Comparison of ENCODE assay signal across 1 cellular context in the genomic region with DNA sequence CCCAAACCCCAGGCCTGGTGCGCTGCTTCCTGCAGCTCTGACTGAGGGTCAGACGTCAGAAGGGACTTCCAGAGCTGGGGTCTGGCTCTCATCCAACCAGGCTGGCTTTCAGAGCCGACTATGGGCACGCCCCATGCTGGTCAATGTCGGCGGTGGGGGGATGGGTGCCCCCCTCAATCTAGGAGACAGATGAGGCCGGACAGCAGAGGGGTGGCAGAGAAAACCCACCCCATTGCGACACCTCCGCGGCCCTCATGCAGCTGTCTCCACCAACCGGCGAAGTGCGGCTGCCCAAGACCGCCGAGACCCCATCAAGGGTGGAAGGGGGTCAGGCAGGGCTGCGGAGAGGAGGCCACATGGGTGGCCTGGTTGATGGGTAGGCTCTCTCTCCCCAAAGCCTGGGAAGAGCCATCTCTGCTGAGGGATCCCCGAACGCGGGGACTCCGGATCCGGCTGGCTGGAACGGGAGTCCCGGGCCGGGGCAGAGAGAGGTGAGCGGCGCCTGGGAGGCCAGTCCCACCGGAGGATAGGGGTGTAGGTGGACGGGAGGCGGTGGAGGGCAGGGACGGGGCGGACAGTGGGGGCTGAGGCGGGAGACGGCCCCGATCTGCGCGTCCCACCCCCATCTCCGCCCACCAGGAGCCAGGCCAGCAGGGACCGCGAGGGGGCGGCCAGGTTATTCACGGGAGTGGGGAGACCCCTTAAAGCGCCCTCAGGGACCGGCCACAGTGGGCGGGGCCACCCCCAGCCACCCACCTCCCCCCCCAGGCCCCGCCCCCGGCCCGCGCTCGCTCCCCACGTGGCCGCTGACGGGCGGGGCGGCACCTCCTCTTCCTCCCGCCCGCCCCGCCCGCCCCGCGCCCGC.
A peak's percentile ranks its signal among the peaks of the same experiment; 100 is the strongest.
TF ChIP-seq lines count a peak whose summit lies in the region.

A gene (plus strand): TSS at position 864 of the 865 bp plus-strand sequence. CDS start 11,748 bp downstream, outside the sequence.

TF ChIP-seq in HepG2, 621 proteins besides CTCF, POLR2A, EP300 and RAD21 (continued from another document and continues in another):
- TF ChIP-seq, protein P1, sequence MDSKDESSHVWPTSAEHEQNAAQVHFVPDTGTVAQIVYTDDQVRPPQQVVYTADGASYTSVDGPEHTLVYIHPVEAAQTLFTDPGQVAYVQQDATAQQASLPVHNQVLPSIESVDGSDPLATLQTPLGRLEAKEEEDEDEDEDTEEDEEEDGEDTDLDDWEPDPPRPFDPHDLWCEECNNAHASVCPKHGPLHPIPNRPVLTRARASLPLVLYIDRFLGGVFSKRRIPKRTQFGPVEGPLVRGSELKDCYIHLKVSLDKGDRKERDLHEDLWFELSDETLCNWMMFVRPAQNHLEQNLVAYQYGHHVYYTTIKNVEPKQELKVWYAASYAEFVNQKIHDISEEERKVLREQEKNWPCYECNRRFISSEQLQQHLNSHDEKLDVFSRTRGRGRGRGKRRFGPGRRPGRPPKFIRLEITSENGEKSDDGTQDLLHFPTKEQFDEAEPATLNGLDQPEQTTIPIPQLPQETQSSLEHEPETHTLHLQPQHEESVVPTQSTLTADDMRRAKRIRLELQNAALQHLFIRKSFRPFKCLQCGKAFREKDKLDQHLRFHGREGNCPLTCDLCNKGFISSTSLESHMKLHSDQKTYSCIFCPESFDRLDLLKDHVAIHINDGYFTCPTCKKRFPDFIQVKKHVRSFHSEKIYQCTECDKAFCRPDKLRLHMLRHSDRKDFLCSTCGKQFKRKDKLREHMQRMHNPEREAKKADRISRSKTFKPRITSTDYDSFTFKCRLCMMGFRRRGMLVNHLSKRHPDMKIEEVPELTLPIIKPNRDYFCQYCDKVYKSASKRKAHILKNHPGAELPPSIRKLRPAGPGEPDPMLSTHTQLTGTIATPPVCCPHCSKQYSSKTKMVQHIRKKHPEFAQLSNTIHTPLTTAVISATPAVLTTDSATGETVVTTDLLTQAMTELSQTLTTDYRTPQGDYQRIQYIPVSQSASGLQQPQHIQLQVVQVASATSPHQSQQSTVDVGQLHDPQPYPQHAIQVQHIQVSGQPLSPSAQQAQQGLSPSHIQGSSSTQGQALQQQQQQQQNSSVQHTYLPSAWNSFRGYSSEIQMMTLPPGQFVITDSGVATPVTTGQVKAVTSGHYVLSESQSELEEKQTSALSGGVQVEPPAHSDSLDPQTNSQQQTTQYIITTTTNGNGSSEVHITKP (CRISPR knock-in tag; IDR thresholded peaks at IDR 0.05; ENCODE audit: low read depth): peak; percentile 95
- TF ChIP-seq KDM1A (CRISPR knock-in tag; IDR thresholded peaks at IDR 0.05) (peak; percentile 89), ZNF124 (CRISPR knock-in tag; IDR thresholded peaks at IDR 0.05) (0 out of 2 replicates have a peak, but pooled peaks have one; percentile 21), RFX5 (IDR thresholded peaks at IDR 0.05; ENCODE audit: low read depth, low read length) (no peak), MEF2D (CRISPR knock-in tag; IDR thresholded peaks at IDR 0.05) (peak; percentile 56), FOXM1 (CRISPR knock-in tag; IDR thresholded peaks at IDR 0.05) (no peak), ZNF180 (CRISPR knock-in tag; IDR thresholded peaks at IDR 0.05; ENCODE audit: borderline replicate concordance, low read depth) (no peak), CEBPG (CRISPR knock-in tag; IDR thresholded peaks at IDR 0.05) (peak; percentile 34), RBM22 (optimal IDR thresholded peaks at IDR 0.05; ENCODE audit: low read length) (peak; percentile 13), ZNF816 (CRISPR knock-in tag; IDR thresholded peaks at IDR 0.05; ENCODE audit: borderline replicate concordance) (peak; percentile 35; the same call in 1 of the 2 replicates), HIVEP1 (CRISPR knock-in tag; IDR thresholded peaks at IDR 0.05) (peak; percentile 84), CHCHD3 (CRISPR knock-in tag; IDR thresholded peaks at IDR 0.05) (0 out of 2 replicates have a peak, but pooled peaks have one; percentile 75), TMF1 (CRISPR knock-in tag; IDR thresholded peaks at IDR 0.05; ENCODE audit: low read depth) (no peak), MTF2 (CRISPR knock-in tag; IDR thresholded peaks at IDR 0.05; ENCODE audit: borderline replicate concordance) (peak; percentile 70; the same call in 1 of the 2 replicates), ZNF605 (CRISPR knock-in tag; IDR thresholded peaks at IDR 0.05) (peak; percentile 77; the same call in 1 of the 2 replicates), ARNT2 (CRISPR knock-in tag; IDR thresholded peaks at IDR 0.05; ENCODE audit: low read depth) (peak; percentile 77; the same call in 1 of the 2 replicates), ZSCAN9 (CRISPR knock-in tag; IDR thresholded peaks at IDR 0.05; ENCODE audit: borderline replicate concordance) (0 out of 2 replicates have a peak, but pooled peaks have one; percentile 19), TRIM24 (CRISPR knock-in tag; IDR thresholded peaks at IDR 0.05) (no peak), FOXC1 (CRISPR knock-in tag; IDR thresholded peaks at IDR 0.05; ENCODE audit: borderline replicate concordance) (peak; percentile 78; the same call in 1 of the 2 replicates), SP5 (CRISPR knock-in tag; IDR thresholded peaks at IDR 0.05; ENCODE audit: borderline replicate concordance, low read depth) (peak; percentile 74), ZNF317 (CRISPR knock-in tag; IDR thresholded peaks at IDR 0.05) (0 out of 2 replicates have a peak, but pooled peaks have one; percentile 35), STAG1 (CRISPR knock-in tag; IDR thresholded peaks at IDR 0.05) (peak; percentile 40; the same call in 1 of the 2 replicates), ADNP (CRISPR knock-in tag; IDR thresholded peaks at IDR 0.05) (peak; percentile 86), ZNF264 (CRISPR knock-in tag; IDR thresholded peaks at IDR 0.05) (0 out of 2 replicates have a peak, but pooled peaks have one; percentile 12), RXRA (CRISPR knock-in tag; IDR thresholded peaks at IDR 0.05) (0 out of 2 replicates have a peak, but pooled peaks have one; percentile 53)
- TF ChIP-seq, protein P2, sequence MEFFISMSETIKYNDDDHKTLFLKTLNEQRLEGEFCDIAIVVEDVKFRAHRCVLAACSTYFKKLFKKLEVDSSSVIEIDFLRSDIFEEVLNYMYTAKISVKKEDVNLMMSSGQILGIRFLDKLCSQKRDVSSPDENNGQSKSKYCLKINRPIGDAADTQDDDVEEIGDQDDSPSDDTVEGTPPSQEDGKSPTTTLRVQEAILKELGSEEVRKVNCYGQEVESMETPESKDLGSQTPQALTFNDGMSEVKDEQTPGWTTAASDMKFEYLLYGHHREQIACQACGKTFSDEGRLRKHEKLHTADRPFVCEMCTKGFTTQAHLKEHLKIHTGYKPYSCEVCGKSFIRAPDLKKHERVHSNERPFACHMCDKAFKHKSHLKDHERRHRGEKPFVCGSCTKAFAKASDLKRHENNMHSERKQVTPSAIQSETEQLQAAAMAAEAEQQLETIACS (CRISPR knock-in tag; IDR thresholded peaks at IDR 0.05): peak; percentile 16; the same call in 1 of the 2 replicates
- TF ChIP-seq, protein P3, sequence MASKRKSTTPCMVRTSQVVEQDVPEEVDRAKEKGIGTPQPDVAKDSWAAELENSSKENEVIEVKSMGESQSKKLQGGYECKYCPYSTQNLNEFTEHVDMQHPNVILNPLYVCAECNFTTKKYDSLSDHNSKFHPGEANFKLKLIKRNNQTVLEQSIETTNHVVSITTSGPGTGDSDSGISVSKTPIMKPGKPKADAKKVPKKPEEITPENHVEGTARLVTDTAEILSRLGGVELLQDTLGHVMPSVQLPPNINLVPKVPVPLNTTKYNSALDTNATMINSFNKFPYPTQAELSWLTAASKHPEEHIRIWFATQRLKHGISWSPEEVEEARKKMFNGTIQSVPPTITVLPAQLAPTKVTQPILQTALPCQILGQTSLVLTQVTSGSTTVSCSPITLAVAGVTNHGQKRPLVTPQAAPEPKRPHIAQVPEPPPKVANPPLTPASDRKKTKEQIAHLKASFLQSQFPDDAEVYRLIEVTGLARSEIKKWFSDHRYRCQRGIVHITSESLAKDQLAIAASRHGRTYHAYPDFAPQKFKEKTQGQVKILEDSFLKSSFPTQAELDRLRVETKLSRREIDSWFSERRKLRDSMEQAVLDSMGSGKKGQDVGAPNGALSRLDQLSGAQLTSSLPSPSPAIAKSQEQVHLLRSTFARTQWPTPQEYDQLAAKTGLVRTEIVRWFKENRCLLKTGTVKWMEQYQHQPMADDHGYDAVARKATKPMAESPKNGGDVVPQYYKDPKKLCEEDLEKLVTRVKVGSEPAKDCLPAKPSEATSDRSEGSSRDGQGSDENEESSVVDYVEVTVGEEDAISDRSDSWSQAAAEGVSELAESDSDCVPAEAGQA (IDR thresholded peaks at IDR 0.05; ENCODE audit: low read depth): 0 out of 2 replicates have a peak, but pooled peaks have one; percentile 11
- TF ChIP-seq, protein P3 (CRISPR knock-in tag; IDR thresholded peaks at IDR 0.05; ENCODE audit: borderline replicate concordance): no peak; the same call in 1 of the 2 replicates
- TF ChIP-seq, protein P4, sequence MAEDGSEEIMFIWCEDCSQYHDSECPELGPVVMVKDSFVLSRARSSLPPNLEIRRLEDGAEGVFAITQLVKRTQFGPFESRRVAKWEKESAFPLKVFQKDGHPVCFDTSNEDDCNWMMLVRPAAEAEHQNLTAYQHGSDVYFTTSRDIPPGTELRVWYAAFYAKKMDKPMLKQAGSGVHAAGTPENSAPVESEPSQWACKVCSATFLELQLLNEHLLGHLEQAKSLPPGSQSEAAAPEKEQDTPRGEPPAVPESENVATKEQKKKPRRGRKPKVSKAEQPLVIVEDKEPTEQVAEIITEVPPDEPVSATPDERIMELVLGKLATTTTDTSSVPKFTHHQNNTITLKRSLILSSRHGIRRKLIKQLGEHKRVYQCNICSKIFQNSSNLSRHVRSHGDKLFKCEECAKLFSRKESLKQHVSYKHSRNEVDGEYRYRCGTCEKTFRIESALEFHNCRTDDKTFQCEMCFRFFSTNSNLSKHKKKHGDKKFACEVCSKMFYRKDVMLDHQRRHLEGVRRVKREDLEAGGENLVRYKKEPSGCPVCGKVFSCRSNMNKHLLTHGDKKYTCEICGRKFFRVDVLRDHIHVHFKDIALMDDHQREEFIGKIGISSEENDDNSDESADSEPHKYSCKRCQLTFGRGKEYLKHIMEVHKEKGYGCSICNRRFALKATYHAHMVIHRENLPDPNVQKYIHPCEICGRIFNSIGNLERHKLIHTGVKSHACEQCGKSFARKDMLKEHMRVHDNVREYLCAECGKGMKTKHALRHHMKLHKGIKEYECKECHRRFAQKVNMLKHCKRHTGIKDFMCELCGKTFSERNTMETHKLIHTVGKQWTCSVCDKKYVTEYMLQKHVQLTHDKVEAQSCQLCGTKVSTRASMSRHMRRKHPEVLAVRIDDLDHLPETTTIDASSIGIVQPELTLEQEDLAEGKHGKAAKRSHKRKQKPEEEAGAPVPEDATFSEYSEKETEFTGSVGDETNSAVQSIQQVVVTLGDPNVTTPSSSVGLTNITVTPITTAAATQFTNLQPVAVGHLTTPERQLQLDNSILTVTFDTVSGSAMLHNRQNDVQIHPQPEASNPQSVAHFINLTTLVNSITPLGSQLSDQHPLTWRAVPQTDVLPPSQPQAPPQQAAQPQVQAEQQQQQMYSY (CRISPR knock-in tag; IDR thresholded peaks at IDR 0.05): peak; percentile 85
- TF ChIP-seq, protein P5, sequence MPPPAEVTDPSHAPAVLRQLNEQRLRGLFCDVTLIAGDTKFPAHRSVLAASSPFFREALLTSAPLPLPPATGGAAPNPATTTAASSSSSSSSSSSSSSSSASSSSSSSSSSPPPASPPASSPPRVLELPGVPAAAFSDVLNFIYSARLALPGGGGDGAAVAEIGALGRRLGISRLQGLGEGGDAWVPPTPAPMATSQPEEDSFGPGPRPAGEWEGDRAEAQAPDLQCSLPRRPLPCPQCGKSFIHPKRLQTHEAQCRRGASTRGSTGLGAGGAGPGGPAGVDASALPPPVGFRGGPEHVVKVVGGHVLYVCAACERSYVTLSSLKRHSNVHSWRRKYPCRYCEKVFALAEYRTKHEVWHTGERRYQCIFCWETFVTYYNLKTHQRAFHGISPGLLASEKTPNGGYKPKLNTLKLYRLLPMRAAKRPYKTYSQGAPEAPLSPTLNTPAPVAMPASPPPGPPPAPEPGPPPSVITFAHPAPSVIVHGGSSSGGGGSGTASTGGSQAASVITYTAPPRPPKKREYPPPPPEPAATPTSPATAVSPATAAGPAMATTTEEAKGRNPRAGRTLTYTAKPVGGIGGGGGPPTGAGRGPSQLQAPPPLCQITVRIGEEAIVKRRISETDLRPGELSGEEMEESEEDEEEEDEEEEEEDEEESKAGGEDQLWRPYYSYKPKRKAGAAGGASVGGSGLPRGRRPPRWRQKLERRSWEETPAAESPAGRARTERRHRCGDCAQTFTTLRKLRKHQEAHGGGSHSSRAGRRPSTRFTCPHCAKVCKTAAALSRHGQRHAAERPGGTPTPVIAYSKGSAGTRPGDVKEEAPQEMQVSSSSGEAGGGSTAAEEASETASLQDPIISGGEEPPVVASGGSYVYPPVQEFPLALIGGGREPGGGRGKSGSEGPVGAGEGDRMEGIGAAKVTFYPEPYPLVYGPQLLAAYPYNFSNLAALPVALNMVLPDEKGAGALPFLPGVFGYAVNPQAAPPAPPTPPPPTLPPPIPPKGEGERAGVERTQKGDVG (CRISPR knock-in tag; IDR thresholded peaks at IDR 0.05; ENCODE audit: borderline replicate concordance): no peak
- TF ChIP-seq, protein P6, sequence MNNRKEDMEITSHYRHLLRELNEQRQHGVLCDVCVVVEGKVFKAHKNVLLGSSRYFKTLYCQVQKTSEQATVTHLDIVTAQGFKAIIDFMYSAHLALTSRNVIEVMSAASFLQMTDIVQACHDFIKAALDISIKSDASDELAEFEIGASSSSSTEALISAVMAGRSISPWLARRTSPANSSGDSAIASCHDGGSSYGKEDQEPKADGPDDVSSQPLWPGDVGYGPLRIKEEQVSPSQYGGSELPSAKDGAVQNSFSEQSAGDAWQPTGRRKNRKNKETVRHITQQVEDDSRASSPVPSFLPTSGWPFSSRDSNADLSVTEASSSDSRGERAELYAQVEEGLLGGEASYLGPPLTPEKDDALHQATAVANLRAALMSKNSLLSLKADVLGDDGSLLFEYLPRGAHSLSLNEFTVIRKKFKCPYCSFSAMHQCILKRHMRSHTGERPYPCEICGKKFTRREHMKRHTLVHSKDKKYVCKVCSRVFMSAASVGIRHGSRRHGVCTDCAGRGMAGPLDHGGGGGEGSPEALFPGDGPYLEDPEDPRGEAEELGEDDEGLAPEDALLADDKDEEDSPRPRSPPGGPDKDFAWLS (CRISPR knock-in tag; IDR thresholded peaks at IDR 0.05; ENCODE audit: borderline replicate concordance): 0 out of 2 replicates have a peak, but pooled peaks have one; percentile 35
